In the genomic region with DNA sequence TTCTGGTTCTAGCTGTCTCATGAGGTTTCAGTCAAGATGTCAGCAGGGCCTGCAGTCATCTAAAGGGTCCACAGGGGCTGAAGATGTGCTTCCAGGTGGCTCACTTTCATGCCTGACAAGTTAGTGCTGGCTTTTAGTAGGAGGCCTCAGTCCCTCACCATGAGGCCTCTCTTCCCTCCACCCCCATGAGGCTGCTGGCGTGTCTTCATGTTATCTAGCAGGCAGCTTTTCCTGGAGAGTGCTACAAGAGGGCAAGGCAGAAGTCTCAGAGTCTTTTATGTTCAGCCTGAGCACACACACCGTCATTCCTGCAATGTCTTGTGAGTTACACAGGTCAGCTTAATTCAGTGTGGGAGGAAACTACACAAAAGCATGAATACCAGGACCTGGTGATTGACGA, we compare ENCODE assay signal across 1 cellular context.
TF ChIP-seq lines count a peak whose summit lies in the region.

No MANE protein-coding gene starts in this region.

TF ChIP-seq in IMR-90, 13 proteins besides CTCF, POLR2A, EP300 and RAD21 (continued from another document):
- no peak for TF ChIP-seq CEBPB (IDR thresholded peaks at IDR 0.05; ENCODE audit: low read depth, low read length)
- TF ChIP-seq CHD1 (IDR thresholded peaks at IDR 0.05; ENCODE audit: low read depth, low read length): no peak
- no peak for TF ChIP-seq MAFK (IDR thresholded peaks at IDR 0.05; ENCODE audit: low read depth, low read length)
- no peak for TF ChIP-seq BHLHE40 (IDR thresholded peaks at IDR 0.05; ENCODE audit: low read depth, low read length)
- no peak for TF ChIP-seq MAZ (IDR thresholded peaks at IDR 0.05; ENCODE audit: borderline replicate concordance, low read depth, low read length)
- TF ChIP-seq ELK1 (IDR thresholded peaks at IDR 0.05; ENCODE audit: borderline replicate concordance, low read depth, low read length): no peak
- TF ChIP-seq RCOR1 (IDR thresholded peaks at IDR 0.05; ENCODE audit: insufficient replicate concordance, low read length): no peak
- no peak for TF ChIP-seq FOS (IDR thresholded peaks at IDR 0.05; ENCODE audit: low read depth, low read length)
